In the genomic region with DNA sequence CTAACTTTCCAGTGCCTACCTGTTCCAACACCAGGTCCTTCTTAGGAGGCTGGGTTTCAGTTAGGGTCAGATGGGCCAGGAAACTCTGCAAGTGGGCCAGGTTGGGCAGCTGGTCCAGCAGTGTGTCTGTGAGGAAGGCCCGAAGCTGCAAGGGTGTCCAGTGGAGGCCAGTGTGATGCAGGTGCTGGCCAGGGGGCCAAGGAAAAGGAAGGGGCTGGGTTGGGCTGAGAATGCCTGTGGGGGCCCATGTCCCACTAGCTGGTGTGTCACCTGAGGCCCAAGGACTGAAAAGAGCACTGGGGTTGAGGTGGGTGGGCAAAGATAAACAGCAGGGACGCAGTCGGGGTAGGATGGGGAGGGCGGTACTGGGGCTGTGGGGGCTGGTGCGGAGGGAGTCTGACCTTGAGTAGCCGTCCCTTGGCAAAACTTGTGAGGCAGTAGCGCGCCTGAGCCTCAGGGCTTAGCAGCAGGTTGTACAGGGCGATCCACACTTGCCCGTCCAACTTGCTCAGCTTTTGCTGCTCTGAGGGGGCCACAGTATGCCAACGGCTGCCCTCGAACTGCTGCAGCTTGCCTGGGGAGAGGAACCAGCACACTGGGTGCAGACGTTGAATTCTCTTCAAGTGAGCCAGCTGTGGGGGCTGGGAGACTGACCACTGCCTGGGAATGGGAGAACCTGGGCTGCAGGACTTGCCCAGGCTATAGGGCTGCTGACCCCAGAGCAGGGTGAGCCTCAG, we compare ENCODE assay signal across 25 cellular contexts. TPM values are rescaled to one million over a fixed set of nuclear protein-coding genes. Genes with fewer than 3 reads are reported as not detected.
A peak's percentile ranks its signal among the peaks of the same experiment; 100 is the strongest.
DNase-seq lines count a peak whose midpoint lies in the region; ATAC-seq, FAIRE-seq and TF ChIP-seq lines count a peak whose summit lies in the region.
"Had no signal": no experiment of that assay in that cellular context is flagged by ENCODE, and none has a peak within 500 bp of the region (broad histone marks: within the 10 kb centered on the region; RNA-seq: fewer than 3 reads in every experiment).

No MANE protein-coding gene starts in this region.

- TF ChIP-seq EP300 in H1 (IDR thresholded peaks at IDR 0.05; ENCODE audit: borderline replicate concordance in 1 of 2, low read depth in 2 of 2, low read length in 2 of 2) (no peak), suprapubic skin (IDR thresholded peaks at IDR 0.05) (no peak)

- no peak overlapping the region for H2BK120ac ChIP-seq in H1 (replicated peaks; ENCODE audit: low read depth, low read length)

- H3K4ac ChIP-seq in H1 (replicated peaks; ENCODE audit: insufficient read length, low read depth, low read length): no peak overlapping the region

- no peak for ATAC-seq in activated naive CD8-positive, alpha-beta T cell treated with anti-CD3 and anti-CD28 coated beads, Interleukin-2, amount 50 U/mL, for 24 hours
- ATAC-seq: left colon; stimulated activated naive CD8-positive, alpha-beta T cell treated with anti-CD3 and anti-CD28 coated beads, Interleukin-15, Interleukin-2, amounts not matched to agents 100 U/mL and 50 U/mL, for 24 hours; upper lobe of right lung had no signal

- no peaks in the 10 kb centered on the region for H3K79me1 ChIP-seq in H1 (ENCODE audit: low read depth, low read length)

- DNase-seq in activated naive CD8-positive, alpha-beta T cell treated with anti-CD3 and anti-CD28 coated beads, Interleukin-2, amount 50 U/mL, for 24 hours: no peak
- DNase-seq in NT2/D1 (ENCODE audit: low read depth, low spot score) (no peak), H1 (ENCODE audit: low read depth in 1 of 2, low spot score in 2 of 2) (no peak), suprapubic skin (ENCODE audit: low spot score in 2 of 2) (no peak), SHP77 (lab: John Stamatoyannopoulos, UW) (no peak), NCI-H146 treated with DMSO at 0.1 percent for 48 hours (lab: John Stamatoyannopoulos, UW; ENCODE audit: unreplicated experiment) (no peak), PC-9 (no peak)
- DNase-seq: activated CD4-positive, CD25-positive, alpha-beta regulatory T cell treated with anti-CD3 and anti-CD28 coated beads, Interleukin-2, amount 50 U/mL, for 72 hours; foreskin melanocyte; HCEC 1CT; left colon; midbrain; NCI-H1092 treated with DMSO at 0.1 percent for 48 hours; NCI-H69; nucleus accumbens; retina; SJCRH30; stimulated activated naive CD8-positive, alpha-beta T cell treated with anti-CD3 and anti-CD28 coated beads, Interleukin-15, Interleukin-2, amounts not matched to agents 100 U/mL and 50 U/mL, for 24 hours; T-helper 9 cell had no signal

- no peaks in the 10 kb centered on the region for H3K9me3 ChIP-seq in NT2/D1 (ENCODE audit: insufficient read depth, low read length)
- H3K9me3 ChIP-seq in H1 (ENCODE audit: insufficient read depth in 2 of 2, low read depth in 1 of 2, low read length in 1 of 2): no peaks in the 10 kb centered on the region
- H3K9me3 ChIP-seq in suprapubic skin: no peaks in the 10 kb centered on the region
- H3K9me3 ChIP-seq in PC-9 (ENCODE audit: insufficient read depth, low read depth): no peaks in the 10 kb centered on the region
- H3K9me3 ChIP-seq: breast epithelium, SJCRH30, upper lobe of right lung had no signal

- H3K9me2 ChIP-seq in PC-9 (ENCODE audit: insufficient read depth): no peaks in the 10 kb centered on the region

- no peak for TF ChIP-seq RAD21 in H1 (IDR thresholded peaks at IDR 0.05 in 1 of 2, conservative IDR thresholded peaks at IDR 0.05 in 1 of 2; ENCODE audit: low read depth in 2 of 2, low read length in 2 of 2)

- no peak overlapping the region for H3K56ac ChIP-seq in H1 (replicated peaks; ENCODE audit: insufficient read length, low read depth, low read length)

- intact Hi-C loops in PC-9 (cut with micrococcal nuclease; ENCODE audit: unreplicated experiment): no loop called here

- no peak overlapping the region for H4K91ac ChIP-seq in H1 (replicated peaks; ENCODE audit: insufficient read length, low read length)

- H3K27ac ChIP-seq in H1 (ENCODE audit: low read depth, low read length) (no peak overlapping the region), suprapubic skin (no peak overlapping the region), PC-9 (no peak overlapping the region)
- H3K27ac ChIP-seq: KMS-11, SJCRH30 had no signal

- H3K4me3 ChIP-seq in NT2/D1 (ENCODE audit: insufficient read length, low read depth) (no peak overlapping the region), H1 (ENCODE audit: extremely low read depth in 1 of 4, insufficient read depth in 2 of 4, low read depth in 3 of 4, low read length in 4 of 4) (no peak overlapping the region), suprapubic skin (peak overlapping the region; percentile 73), PC-9 (no peak overlapping the region)
- H3K4me3 ChIP-seq: SJCRH30 had no signal

- H3K4me3 Mint-ChIP-seq in activated naive CD8-positive, alpha-beta T cell: no peak overlapping the region
- H3K4me3 Mint-ChIP-seq in activated naive CD8-positive, alpha-beta T cell treated with anti-CD3 and anti-CD28 coated beads, Interleukin-2, amount 50 U/mL, for 24 hours: no peak overlapping the region

- CTCF ChIA-PET in H1 (lab: Charles Lee; ENCODE audit: partially characterized antibody) (interaction anchor here (0.6 to 10.0 kb wide), 13 partner anchors 12 to 209 kb away, joined by 3 to 84 read pairs (median 4); no protein-coding TSS in a partner anchor), PC-9 (lab: Charles Lee) (no interaction called here)

- FAIRE-seq in H1 (lab: Jason Lieb, UNC): no peak
- FAIRE-seq: D721Med had no signal

- peak overlapping the region; percentile 68; the same call in 1 of the 2 replicates for H2BK12ac ChIP-seq in H1 (ENCODE audit: low read depth, low read length)

- no peak overlapping the region for H2BK5ac ChIP-seq in H1 (ENCODE audit: low read depth, low read length)

- POLR2A ChIA-PET in H1 (lab: Charles Lee; ENCODE audit: partially characterized antibody): interaction anchor here (1.5 to 3.3 kb wide), 2 partner anchors 10 to 13 kb away, joined by 3 to 17 read pairs; partner anchors contain the start of gene TUSC2
- POLR2A ChIA-PET in PC-9 (lab: Charles Lee; ENCODE audit: unreplicated experiment): no interaction called here

- H2AK5ac ChIP-seq in H1 (ENCODE audit: low read depth, low read length): no peak overlapping the region

- H3K9ac ChIP-seq in NT2/D1 (ENCODE audit: insufficient read length, low read depth): peak overlapping the region; percentile 44
- H3K9ac ChIP-seq in H1 (replicated peaks in 1 of 4; ENCODE audit: extremely low read depth in 1 of 4, low read depth in 3 of 4, low read length in 3 of 4): no peak overlapping the region
- H3K9ac ChIP-seq: KMS-11 had no signal

- H3K4me1 ChIP-seq in NT2/D1 (ENCODE audit: insufficient read depth, insufficient read length) (peaks cover 18% of the 10 kb centered on the region), H1 (replicated peaks in 1 of 4; ENCODE audit: control insufficient read depth in 3 of 4, insufficient read depth in 4 of 4, low read length in 3 of 4) (peaks cover 0 to 19% (median 14%) of the 10 kb centered on the region in 4 experiments; a peak in 5 of 7 replicates), suprapubic skin (peaks cover 68% of the 10 kb centered on the region), PC-9 (replicated peaks; ENCODE audit: insufficient read depth) (peaks cover 9% of the 10 kb centered on the region; the same call in 1 of the 2 replicates)
- H3K4me1 ChIP-seq: SJCRH30 had no signal

- H3K4me2 ChIP-seq in H1 (ENCODE audit: insufficient read depth in 1 of 2, low read depth in 2 of 2, low read length in 2 of 2) (no peak overlapping the region), PC-9 (no peak overlapping the region)
- H3K4me2 ChIP-seq: KMS-11 had no signal

- peaks cover 11% of the 10 kb centered on the region; the same call in 1 of the 2 replicates for H3F3A ChIP-seq in PC-9 (ENCODE audit: insufficient read depth, low read depth)

- no peaks in the 10 kb centered on the region for H3K9me3 Mint-ChIP-seq in activated naive CD8-positive, alpha-beta T cell (ENCODE audit: low read depth)
- no peaks in the 10 kb centered on the region for H3K9me3 Mint-ChIP-seq in activated naive CD8-positive, alpha-beta T cell treated with anti-CD3 and anti-CD28 coated beads, Interleukin-2, amount 50 U/mL, for 24 hours

- no peaks in the 10 kb centered on the region for H3K36me3 ChIP-seq in NT2/D1 (ENCODE audit: insufficient read depth, insufficient read length, low read length)
- H3K36me3 ChIP-seq in H1 (ENCODE audit: control insufficient read depth in 2 of 4, insufficient read depth in 4 of 4, low read length in 3 of 4): no peaks in the 10 kb centered on the region
- H3K36me3 ChIP-seq in suprapubic skin: no peaks in the 10 kb centered on the region
- no peaks in the 10 kb centered on the region for H3K36me3 ChIP-seq in PC-9 (ENCODE audit: low read depth)
- H3K36me3 ChIP-seq: breast epithelium, SJCRH30, upper lobe of right lung had no signal

- H3K27me3 Mint-ChIP-seq in activated naive CD8-positive, alpha-beta T cell: no peaks in the 10 kb centered on the region
- no peaks in the 10 kb centered on the region for H3K27me3 Mint-ChIP-seq in activated naive CD8-positive, alpha-beta T cell treated with anti-CD3 and anti-CD28 coated beads, Interleukin-2, amount 50 U/mL, for 24 hours

- no peak overlapping the region for H3K18ac ChIP-seq in H1 (ENCODE audit: extremely low read depth, low read length)

- H3K23me2 ChIP-seq in H1 (ENCODE audit: low read depth, low read length): peaks cover 19% of the 10 kb centered on the region; the same call in 1 of the 2 replicates

- no peak for TF ChIP-seq CTCF in H1 (IDR thresholded peaks at IDR 0.05; ENCODE audit: control extremely low read depth in 1 of 3, insufficient read depth in 1 of 3, low read depth in 1 of 3, low read length in 3 of 3)
- no peak for TF ChIP-seq CTCF in suprapubic skin (IDR thresholded peaks at IDR 0.05)
- TF ChIP-seq CTCF in PC-9 (conservative IDR thresholded peaks at IDR 0.05): no peak

- no peak overlapping the region for H4K5ac ChIP-seq in H1 (ENCODE audit: insufficient read length, low read depth, low read length)

- WGBS in H1 (ENCODE audit: extremely low coverage in 1 of 2, insufficient coverage in 1 of 2, insufficient read length in 1 of 2, insufficient replicate concordance in 2 of 2, low coverage in 1 of 2, low lambda C conversion rate in 2 of 2, missing lambda C conversion rate in 1 of 2), 2 experiments: 93% methylated on average over 12 of the region's 13 CpGs; no CpG with 5 or more reads in 1 of the 2 experiments
- 79% methylated on average over 10 of the region's 13 CpGs for WGBS in suprapubic skin

- H3K27me3 ChIP-seq in NT2/D1 (ENCODE audit: insufficient read depth, insufficient read length): peaks cover 40% of the 10 kb centered on the region
- peaks cover 23 to 70% (median 56%) of the 10 kb centered on the region in 4 experiments for H3K27me3 ChIP-seq in H1 (replicated peaks in 1 of 4; ENCODE audit: control insufficient read depth in 3 of 4, extremely low read depth in 1 of 4, insufficient read depth in 3 of 4, low read length in 3 of 4)
- H3K27me3 ChIP-seq in suprapubic skin: no peaks in the 10 kb centered on the region
- H3K27me3 ChIP-seq in PC-9 (ENCODE audit: insufficient read depth, low read depth): no peaks in the 10 kb centered on the region
- H3K27me3 ChIP-seq: breast epithelium, SJCRH30, upper lobe of right lung had no signal

- no peaks in the 10 kb centered on the region for H3K36me3 Mint-ChIP-seq in activated naive CD8-positive, alpha-beta T cell
- H3K36me3 Mint-ChIP-seq in activated naive CD8-positive, alpha-beta T cell treated with anti-CD3 and anti-CD28 coated beads, Interleukin-2, amount 50 U/mL, for 24 hours (ENCODE audit: low read depth): peaks cover 18% of the 10 kb centered on the region

- BruUV-seq in PC-9 (replicated peaks; lab: Mats Ljungman, UMichigan): no TSS peak

- no peak for TF ChIP-seq POLR2A in H1 (IDR thresholded peaks at IDR 0.05; ENCODE audit: control extremely low read depth in 1 of 2, low read depth in 2 of 2, low read length in 2 of 2)
- no peak for TF ChIP-seq POLR2A in suprapubic skin (IDR thresholded peaks at IDR 0.05)

- H3K27ac Mint-ChIP-seq in activated naive CD8-positive, alpha-beta T cell: peak overlapping the region; percentile 16
- no peak overlapping the region for H3K27ac Mint-ChIP-seq in activated naive CD8-positive, alpha-beta T cell treated with anti-CD3 and anti-CD28 coated beads, Interleukin-2, amount 50 U/mL, for 24 hours

- no peaks in the 10 kb centered on the region for H3K79me2 ChIP-seq in H1 (ENCODE audit: control insufficient read depth in 1 of 2, insufficient read depth in 2 of 2, low read length in 2 of 2)
- no peaks in the 10 kb centered on the region for H3K79me2 ChIP-seq in PC-9 (ENCODE audit: low read depth)

- peak overlapping the region; percentile 72; the same call in 1 of the 2 replicates for H2BK15ac ChIP-seq in H1 (ENCODE audit: low read length)

- no peak overlapping the region for H2AFZ ChIP-seq in H1 (ENCODE audit: low read length)
- no peak overlapping the region for H2AFZ ChIP-seq in PC-9

- H4K20me1 ChIP-seq in H1 (replicated peaks in 1 of 2; ENCODE audit: control insufficient read depth in 1 of 2, insufficient read depth in 2 of 2, low read length in 2 of 2): peaks cover 0 to 3% of the 10 kb centered on the region in 2 experiments
- no peaks in the 10 kb centered on the region for H4K20me1 ChIP-seq in PC-9 (ENCODE audit: insufficient read depth)

- H3K23ac ChIP-seq in H1 (ENCODE audit: insufficient read length): no peak overlapping the region

- 0 out of 2 replicates have a peak overlapping the region, but pooled peaks have one; percentile 21 for H2BK20ac ChIP-seq in H1 (ENCODE audit: low read length)

- H4K8ac ChIP-seq in H1 (ENCODE audit: extremely low read depth, insufficient read depth, low read length): no peak overlapping the region

- peaks cover 43% of the 10 kb centered on the region for H3K4me1 Mint-ChIP-seq in activated naive CD8-positive, alpha-beta T cell (ENCODE audit: low read depth)
- H3K4me1 Mint-ChIP-seq in activated naive CD8-positive, alpha-beta T cell treated with anti-CD3 and anti-CD28 coated beads, Interleukin-2, amount 50 U/mL, for 24 hours: peaks cover 40% of the 10 kb centered on the region

- H3K14ac ChIP-seq in H1 (ENCODE audit: insufficient read length): no peak overlapping the region

RNA-seq across cellular contexts. Expression of gene RASSF1, which starts 1.5 kb away (rescaled TPM):
- 10.3 and 11.2 TPM in 2 replicates for total RNA-seq in H1 (2021; fragmentation: NEBNext Ultra II Directional; extraction: Animal tissue kit (Norgen Biotek cat#: 25700))
- polyA plus RNA-seq in H1 (2011; rRNA removed): 15.7 and 15.9 TPM in 2 replicates
- polyA plus RNA-seq in H1 (2011; cell fraction: cytosol; rRNA removed): 20.5 TPM
- polyA plus RNA-seq in H1 (2011; cell fraction: nucleus; rRNA removed): 22.6 TPM
- 12.1 to 16.1 TPM (median 13.6 TPM) in 4 replicates for polyA plus RNA-seq in H1 (2012, experiment 1 of 2)
- 7.0 TPM for polyA plus RNA-seq in H1 (2012, experiment 2 of 2)
- 7.7 TPM for polyA plus RNA-seq in H1 (2013, experiment 1 of 2)
- polyA plus RNA-seq in H1 (2013, experiment 2 of 2): 7.1 TPM
- 4.5 and 5.8 TPM in 2 replicates for polyA minus RNA-seq in H1 (2011; rRNA and poly(A)+ RNA removed)
- 2.0 TPM for polyA minus RNA-seq in H1 (2011; cell fraction: cytosol; rRNA and poly(A)+ RNA removed)
- polyA minus RNA-seq in H1 (2011; cell fraction: nucleus; rRNA and poly(A)+ RNA removed): 10.0 TPM
- total RNA-seq in suprapubic skin: 10 to 100 TPM; 33.9 to 63.3 (median 39.7) TPM
- total RNA-seq in PC-9 (2021): 15.9 and 17.7 TPM in 2 replicates

RNA-seq across cellular contexts. Expression of gene ZMYND10, which starts 3.4 kb away (rescaled TPM):
- total RNA-seq in H1 (2021; fragmentation: NEBNext Ultra II Directional; extraction: Animal tissue kit (Norgen Biotek cat#: 25700)): 0.54 and 0.56 TPM in 2 replicates
- 0.79 and 0.93 TPM in 2 replicates for polyA plus RNA-seq in H1 (2011; rRNA removed)
- 0.96 TPM for polyA plus RNA-seq in H1 (2011; cell fraction: cytosol; rRNA removed)
- 2.1 TPM for polyA plus RNA-seq in H1 (2011; cell fraction: nucleus; rRNA removed)
- polyA plus RNA-seq in H1 (2012, experiment 1 of 2): 0.18 to 0.96 TPM (median 0.41 TPM) in 4 replicates
- 0.20 TPM for polyA plus RNA-seq in H1 (2012, experiment 2 of 2)
- 0.67 TPM for polyA plus RNA-seq in H1 (2013, experiment 1 of 2)
- polyA plus RNA-seq in H1 (2013, experiment 2 of 2): 0.40 TPM
- 0.32 TPM in 2 replicates for polyA minus RNA-seq in H1 (2011; rRNA and poly(A)+ RNA removed)
- not detected for polyA minus RNA-seq in H1 (2011; cell fraction: cytosol; rRNA and poly(A)+ RNA removed)
- 0.50 TPM for polyA minus RNA-seq in H1 (2011; cell fraction: nucleus; rRNA and poly(A)+ RNA removed)
- 1 to 10 TPM in 3 of 4 donors, not detected in 1; 1.6 to 4.7 (median 1.9) TPM for total RNA-seq in suprapubic skin
- 4.4 and 8.7 TPM in 2 replicates for total RNA-seq in PC-9 (2021)
- total RNA-seq: G401 had no signal

RNA-seq across cellular contexts. Expression of gene NPRL2, which starts 8.4 kb away (rescaled TPM):
- total RNA-seq in H1 (2021; fragmentation: NEBNext Ultra II Directional; extraction: Animal tissue kit (Norgen Biotek cat#: 25700)): 25.0 and 28.4 TPM in 2 replicates
- 51.4 and 52.3 TPM in 2 replicates for polyA plus RNA-seq in H1 (2011; rRNA removed)
- polyA plus RNA-seq in H1 (2011; cell fraction: cytosol; rRNA removed): 53.3 TPM
- 91.8 TPM for polyA plus RNA-seq in H1 (2011; cell fraction: nucleus; rRNA removed)
- 18.1 to 35.5 TPM (median 31.5 TPM) in 4 replicates for polyA plus RNA-seq in H1 (2012, experiment 1 of 2)
- polyA plus RNA-seq in H1 (2012, experiment 2 of 2): 26.4 TPM
- polyA plus RNA-seq in H1 (2013, experiment 1 of 2): 14.6 TPM
- polyA plus RNA-seq in H1 (2013, experiment 2 of 2): 13.2 TPM
- polyA minus RNA-seq in H1 (2011; rRNA and poly(A)+ RNA removed): 54.5 and 61.1 TPM in 2 replicates
- 13.8 TPM for polyA minus RNA-seq in H1 (2011; cell fraction: cytosol; rRNA and poly(A)+ RNA removed)
- polyA minus RNA-seq in H1 (2011; cell fraction: nucleus; rRNA and poly(A)+ RNA removed): 20.9 TPM
- 10 to 100 TPM; 16.5 to 35.6 (median 26.0) TPM for total RNA-seq in suprapubic skin
- 24.1 and 25.4 TPM in 2 replicates for total RNA-seq in PC-9 (2021)

RNA-seq across cellular contexts. Expression of gene CYB561D2, which starts 8.5 kb away (rescaled TPM):
- 9.8 and 9.9 TPM in 2 replicates for total RNA-seq in H1 (2021; fragmentation: NEBNext Ultra II Directional; extraction: Animal tissue kit (Norgen Biotek cat#: 25700))
- 34.0 and 34.5 TPM in 2 replicates for polyA plus RNA-seq in H1 (2011; rRNA removed)
- 22.8 TPM for polyA plus RNA-seq in H1 (2011; cell fraction: cytosol; rRNA removed)
- polyA plus RNA-seq in H1 (2011; cell fraction: nucleus; rRNA removed): 24.8 TPM
- 10.0 to 19.4 TPM (median 15.1 TPM) in 4 replicates for polyA plus RNA-seq in H1 (2012, experiment 1 of 2)
- polyA plus RNA-seq in H1 (2012, experiment 2 of 2): 22.1 TPM
- 11.8 TPM for polyA plus RNA-seq in H1 (2013, experiment 1 of 2)
- 12.9 TPM for polyA plus RNA-seq in H1 (2013, experiment 2 of 2)
- polyA minus RNA-seq in H1 (2011; rRNA and poly(A)+ RNA removed): 9.2 and 14.0 TPM in 2 replicates
- polyA minus RNA-seq in H1 (2011; cell fraction: cytosol; rRNA and poly(A)+ RNA removed): 6.3 TPM
- 7.3 TPM for polyA minus RNA-seq in H1 (2011; cell fraction: nucleus; rRNA and poly(A)+ RNA removed)
- total RNA-seq in suprapubic skin: 10 to 100 TPM; 12.8 to 29.8 (median 17.9) TPM
- total RNA-seq in PC-9 (2021): 15.7 and 19.3 TPM in 2 replicates

RNA-seq across cellular contexts. Expression of gene TUSC2, which starts 14.1 kb away (rescaled TPM):
- 30.8 and 33.3 TPM in 2 replicates for total RNA-seq in H1 (2021; fragmentation: NEBNext Ultra II Directional; extraction: Animal tissue kit (Norgen Biotek cat#: 25700))
- 65.4 and 73.6 TPM in 2 replicates for polyA plus RNA-seq in H1 (2011; rRNA removed)
- 61.2 TPM for polyA plus RNA-seq in H1 (2011; cell fraction: cytosol; rRNA removed)
- 48.4 TPM for polyA plus RNA-seq in H1 (2011; cell fraction: nucleus; rRNA removed)
- 37.2 to 43.9 TPM (median 39.9 TPM) in 4 replicates for polyA plus RNA-seq in H1 (2012, experiment 1 of 2)
- polyA plus RNA-seq in H1 (2012, experiment 2 of 2): 39.5 TPM
- polyA plus RNA-seq in H1 (2013, experiment 1 of 2): 27.0 TPM
- polyA plus RNA-seq in H1 (2013, experiment 2 of 2): 26.3 TPM
- polyA minus RNA-seq in H1 (2011; rRNA and poly(A)+ RNA removed): 23.2 and 29.9 TPM in 2 replicates
- polyA minus RNA-seq in H1 (2011; cell fraction: cytosol; rRNA and poly(A)+ RNA removed): 10.8 TPM
- 14.3 TPM for polyA minus RNA-seq in H1 (2011; cell fraction: nucleus; rRNA and poly(A)+ RNA removed)
- 10 to 100 TPM; 12.8 to 21.7 (median 17.4) TPM for total RNA-seq in suprapubic skin
- 24.7 and 28.5 TPM in 2 replicates for total RNA-seq in PC-9 (2021)
